ENCODE assay signal across 12 cellular contexts in genomic region chr11:78202733-78203167, GRCh38. TPM values are rescaled to one million over a fixed set of nuclear protein-coding genes. Genes with fewer than 3 reads are reported as not detected.
A peak's percentile ranks its signal among the peaks of the same experiment; 100 is the strongest.
DNase-seq lines count a peak whose midpoint lies in the region; ATAC-seq and TF ChIP-seq lines count a peak whose summit lies in the region.
"Had no signal": no experiment of that assay in that cellular context is flagged by ENCODE, and none has a peak within 500 bp of the region (broad histone marks: within the 10 kb centered on the region; RNA-seq: fewer than 3 reads in every experiment).

No MANE protein-coding gene starts in this region.

- DNase-seq in KBM-7 (peak; percentile 81), AG08395 (ENCODE audit: low spot score) (no peak), BE2C (no peak), Right ventricle myocardium superior (no peak)
- peak; percentile 69 for DNase-seq in activated CD4-positive, alpha-beta memory T cell treated with anti-CD3 and anti-CD28 coated beads for 36 hours
- peak; percentile 63 to 73 (median 64) for DNase-seq in effector memory CD4-positive, alpha-beta T cell
- peak in 1 of 2 donors; percentile 57 for DNase-seq in stimulated activated effector memory CD8-positive, alpha-beta T cell treated with anti-CD3 and anti-CD28 coated beads, Interleukin-12 subunit alpha, Interleukin-12 subunit beta, amount 100 ng/mL, for 72 hours (ENCODE audit: low spot score in 2 of 2)
- DNase-seq: H7; left lung; NK-92 treated with Interleukin-12 subunit alpha and Interleukin-12 subunit beta, amount 100 ng/mL, for 24 hours had no signal

- peak overlapping the region; percentile 90 for H3K27ac Mint-ChIP-seq in activated CD4-positive, alpha-beta memory T cell treated with anti-CD3 and anti-CD28 coated beads for 36 hours
- peak overlapping the region; percentile 87 for H3K27ac Mint-ChIP-seq in stimulated activated effector memory CD8-positive, alpha-beta T cell treated with anti-CD3 and anti-CD28 coated beads, Interleukin-12 subunit alpha, Interleukin-12 subunit beta, amount 100 ng/mL, for 72 hours

- H3K4me1 ChIP-seq in effector memory CD4-positive, alpha-beta T cell (ENCODE audit: control insufficient read depth, insufficient read depth, low read length, poor library complexity, severe bottlenecking) = peaks cover 18% of the 10 kb centered on the region
- H3K4me1 ChIP-seq in BE2C = peaks cover 4% of the 10 kb centered on the region

- TF ChIP-seq CTCF in BE2C (IDR thresholded peaks at IDR 0.05; ENCODE audit: low read depth, low read length) = no peak

- no peaks in the 10 kb centered on the region for H3K9me3 Mint-ChIP-seq in activated CD4-positive, alpha-beta memory T cell treated with anti-CD3 and anti-CD28 coated beads for 36 hours
- H3K9me3 Mint-ChIP-seq in stimulated activated effector memory CD8-positive, alpha-beta T cell treated with anti-CD3 and anti-CD28 coated beads, Interleukin-12 subunit alpha, Interleukin-12 subunit beta, amount 100 ng/mL, for 72 hours = no peaks in the 10 kb centered on the region

- H3K4me1 Mint-ChIP-seq in activated CD4-positive, alpha-beta memory T cell treated with anti-CD3 and anti-CD28 coated beads for 36 hours (ENCODE audit: low read depth) = peaks cover 37% of the 10 kb centered on the region
- peaks cover 30% of the 10 kb centered on the region for H3K4me1 Mint-ChIP-seq in stimulated activated effector memory CD8-positive, alpha-beta T cell treated with anti-CD3 and anti-CD28 coated beads, Interleukin-12 subunit alpha, Interleukin-12 subunit beta, amount 100 ng/mL, for 72 hours

- POLR2A ChIA-PET in activated CD4-positive, alpha-beta memory T cell treated with anti-CD3 and anti-CD28 coated beads for 36 hours (lab: Charles Lee) = interaction anchor here (0.7 to 2.2 kb wide), 4 partner anchors 9 to 443 kb away, joined by 3 to 13 read pairs (median 4); partner anchors contain the start of genes KCTD21 and USP35

- no peaks in the 10 kb centered on the region for H3K27me3 Mint-ChIP-seq in activated CD4-positive, alpha-beta memory T cell treated with anti-CD3 and anti-CD28 coated beads for 36 hours

- no peaks in the 10 kb centered on the region for H3K9me3 ChIP-seq in effector memory CD4-positive, alpha-beta T cell (ENCODE audit: control insufficient read depth, low read length)
- no peaks in the 10 kb centered on the region for H3K9me3 ChIP-seq in BE2C
- H3K9me3 ChIP-seq: left lung had no signal

- H3K4me3 Mint-ChIP-seq in activated CD4-positive, alpha-beta memory T cell treated with anti-CD3 and anti-CD28 coated beads for 36 hours = peak overlapping the region; percentile 63
- H3K4me3 Mint-ChIP-seq in stimulated activated effector memory CD8-positive, alpha-beta T cell treated with anti-CD3 and anti-CD28 coated beads, Interleukin-12 subunit alpha, Interleukin-12 subunit beta, amount 100 ng/mL, for 72 hours = peak overlapping the region; percentile 67

- H3K36me3 ChIP-seq in effector memory CD4-positive, alpha-beta T cell (ENCODE audit: control insufficient read depth, insufficient read depth, low read length) = peaks cover 6% of the 10 kb centered on the region
- peaks cover 5% of the 10 kb centered on the region; the same call in 1 of the 2 replicates for H3K36me3 ChIP-seq in BE2C

- CTCF ChIA-PET in activated CD4-positive, alpha-beta memory T cell treated with anti-CD3 and anti-CD28 coated beads for 36 hours (lab: Charles Lee) = interaction anchor here (0.8 to 1.2 kb wide), 3 partner anchors 14 to 362 kb away, joined by 3 to 4 read pairs (median 3); partner anchors contain the start of genes ALG8, KCTD21 and USP35

- H3K27ac ChIP-seq in effector memory CD4-positive, alpha-beta T cell (ENCODE audit: insufficient read depth, low read length, poor library complexity, severe bottlenecking) = peak overlapping the region; percentile 88
- H3K27ac ChIP-seq: epithelial cell of prostate, left lung had no signal

- peak; percentile 77 for ATAC-seq in stimulated activated effector memory CD8-positive, alpha-beta T cell treated with anti-CD3 and anti-CD28 coated beads, Interleukin-12 subunit alpha, Interleukin-12 subunit beta, amount 100 ng/mL, for 72 hours
- ATAC-seq in GM21786 (IDR thresholded peaks at IDR 0.05; ENCODE audit: unreplicated experiment) = no peak
- no peak for ATAC-seq in Right ventricle myocardium superior (ENCODE audit: poor library complexity)

- H3K36me3 Mint-ChIP-seq in activated CD4-positive, alpha-beta memory T cell treated with anti-CD3 and anti-CD28 coated beads for 36 hours = peaks cover 10% of the 10 kb centered on the region
- H3K36me3 Mint-ChIP-seq in stimulated activated effector memory CD8-positive, alpha-beta T cell treated with anti-CD3 and anti-CD28 coated beads, Interleukin-12 subunit alpha, Interleukin-12 subunit beta, amount 100 ng/mL, for 72 hours = no peaks in the 10 kb centered on the region

- H3K27me3 ChIP-seq in effector memory CD4-positive, alpha-beta T cell (replicated peaks; ENCODE audit: control insufficient read depth, insufficient read depth, low read length, poor library complexity, severe bottlenecking) = no peaks in the 10 kb centered on the region
- H3K27me3 ChIP-seq in BE2C = no peaks in the 10 kb centered on the region
- H3K27me3 ChIP-seq: left lung had no signal

- peak overlapping the region; percentile 41 for H3K4me3 ChIP-seq in effector memory CD4-positive, alpha-beta T cell (ENCODE audit: insufficient read depth, low read depth, low read length, poor library complexity, severe bottlenecking)
- H3K4me3 ChIP-seq in BE2C (ENCODE audit: low read depth, low read length) = no peak overlapping the region
- H3K4me3 ChIP-seq: left lung had no signal

- in situ Hi-C loops in KBM-7 (cut with MboI; ENCODE audit: low pct_unique_long_range_greater_than_20kb, low sequenced_read_pairs) = no loop called here

- intact Hi-C loops in activated CD4-positive, alpha-beta memory T cell treated with anti-CD3 and anti-CD28 coated beads for 36 hours (cut with micrococcal nuclease) = loop anchor here (1.0 to 5.0 kb wide), 4 partner anchors 14 to 90 kb away; partner anchors contain the start of genes ALG8, KCTD21 and USP35
- intact Hi-C loops in Right ventricle myocardium superior (cut with DNase I) = no loop called here

RNA-seq across cellular contexts. Expression of gene USP35, which starts 14.0 kb away (rescaled TPM):
- total RNA-seq in activated CD4-positive, alpha-beta memory T cell treated with anti-CD3 and anti-CD28 coated beads for 36 hours = 1 to 10 TPM; 9.3 to 9.6 TPM
- polyA plus RNA-seq in BE2C (2012; ENCODE audit: insufficient read depth, insufficient read length, low read depth) = 5.3 TPM
- 4.6 TPM for total RNA-seq in Right ventricle myocardium superior

RNA-seq across cellular contexts. Expression of gene KCTD21, which starts 14.3 kb away (rescaled TPM):
- total RNA-seq in activated CD4-positive, alpha-beta memory T cell treated with anti-CD3 and anti-CD28 coated beads for 36 hours = 1 to 10 TPM; 7.9 to 8.8 TPM
- 14.2 TPM for polyA plus RNA-seq in BE2C (2012; ENCODE audit: insufficient read depth, insufficient read length, low read depth)
- total RNA-seq in Right ventricle myocardium superior = 10.4 TPM

Comparison
In these comparisons a context has a peak if more than half of its experiments do, and no peak if none do; other contexts are left out.
1. DNase-seq: peak in KBM-7 (single experiment), activated CD4-positive, alpha-beta memory T cell treated with anti-CD3 and anti-CD28 coated beads for 36 hours (single experiment) and effector memory CD4-positive, alpha-beta T cell (3 of 3); none in AG08395 (single experiment), BE2C (single experiment) and Right ventricle myocardium superior (single experiment).